2 cellular contexts compared by ENCODE assay signal in the genomic region with DNA sequence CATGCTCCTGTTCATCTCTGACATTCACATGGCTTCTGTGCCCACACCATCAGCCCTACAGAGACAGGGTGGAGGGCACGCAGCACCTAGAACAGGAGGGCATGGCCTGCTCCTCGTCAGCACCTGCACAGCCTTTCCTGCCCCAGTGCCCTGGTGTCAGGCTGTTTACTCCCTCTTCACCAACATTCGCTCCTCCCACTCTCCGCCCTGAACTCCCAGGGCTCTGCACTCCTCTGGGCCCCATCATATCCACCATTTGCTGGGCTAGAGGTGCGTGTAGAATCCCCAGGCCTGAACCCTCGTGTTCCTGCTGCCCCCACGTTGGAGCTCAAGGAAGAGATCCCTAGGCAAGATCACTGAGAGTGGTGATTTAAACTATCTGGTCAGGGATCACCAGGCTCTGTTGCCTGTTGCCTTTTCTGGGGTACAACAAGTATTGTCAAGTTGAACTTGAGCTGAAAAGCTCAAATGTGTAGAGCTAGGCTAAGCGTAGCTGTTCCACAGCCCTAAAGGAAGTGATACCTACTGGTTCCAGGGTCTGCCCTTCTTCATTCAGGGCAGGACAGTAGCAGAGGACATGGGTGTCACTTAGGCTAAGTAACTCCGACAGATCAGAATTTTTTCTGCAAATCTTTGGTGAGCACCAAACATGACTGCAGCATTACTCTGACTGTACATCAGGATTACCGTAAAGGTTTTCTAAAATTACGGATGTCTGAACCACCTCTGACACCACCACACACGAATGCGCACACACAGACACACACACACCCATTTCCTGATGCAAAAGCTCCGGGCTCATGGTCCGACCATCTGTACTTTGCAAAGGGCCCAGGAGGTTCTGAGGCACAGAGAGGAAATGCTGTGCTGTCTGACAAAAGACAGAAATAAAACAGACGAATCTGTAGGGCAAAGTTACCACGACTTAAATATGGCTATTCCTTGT.
TF ChIP-seq lines count a peak whose summit lies in the region.

No MANE protein-coding gene starts in this region.

TF ChIP-seq in GM12878, 131 proteins besides CTCF, POLR2A, EP300 and RAD21:
- TF ChIP-seq SUZ12 (IDR thresholded peaks at IDR 0.05; ENCODE audit: unreplicated experiment), result no peak
- peak; percentile 44; the same call in 1 of the 2 replicates for TF ChIP-seq SPI1 (IDR thresholded peaks at IDR 0.05; ENCODE audit: borderline replicate concordance, insufficient read depth, low read depth, low read length)
- TF ChIP-seq ZNF687 (IDR thresholded peaks at IDR 0.05), result peak; percentile 46; the same call in 1 of the 2 replicates
- TF ChIP-seq GABPA (IDR thresholded peaks at IDR 0.05; ENCODE audit: low read depth), result 0 out of 2 replicates have a peak, but pooled peaks have one; percentile 22
- no peak for TF ChIP-seq MEF2A (IDR thresholded peaks at IDR 0.05; ENCODE audit: insufficient read depth, low read depth, low read length)
- TF ChIP-seq CBFB (IDR thresholded peaks at IDR 0.05; ENCODE audit: low read depth), result no peak
- TF ChIP-seq RUNX3 (IDR thresholded peaks at IDR 0.05; ENCODE audit: low read length), result 0 out of 2 replicates have a peak, but pooled peaks have one; percentile 20

TF ChIP-seq in HEK293T, 16 proteins besides CTCF, POLR2A, EP300 and RAD21:
- TF ChIP-seq, protein P1, sequence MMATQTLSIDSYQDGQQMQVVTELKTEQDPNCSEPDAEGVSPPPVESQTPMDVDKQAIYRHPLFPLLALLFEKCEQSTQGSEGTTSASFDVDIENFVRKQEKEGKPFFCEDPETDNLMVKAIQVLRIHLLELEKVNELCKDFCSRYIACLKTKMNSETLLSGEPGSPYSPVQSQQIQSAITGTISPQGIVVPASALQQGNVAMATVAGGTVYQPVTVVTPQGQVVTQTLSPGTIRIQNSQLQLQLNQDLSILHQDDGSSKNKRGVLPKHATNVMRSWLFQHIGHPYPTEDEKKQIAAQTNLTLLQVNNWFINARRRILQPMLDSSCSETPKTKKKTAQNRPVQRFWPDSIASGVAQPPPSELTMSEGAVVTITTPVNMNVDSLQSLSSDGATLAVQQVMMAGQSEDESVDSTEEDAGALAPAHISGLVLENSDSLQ (IDR thresholded peaks at IDR 0.05), result no peak
- TF ChIP-seq ARNT (IDR thresholded peaks at IDR 0.05), result no peak
- TF ChIP-seq ZNF384 (IDR thresholded peaks at IDR 0.05), result no peak
- TF ChIP-seq LEF1 (IDR thresholded peaks at IDR 0.05; ENCODE audit: borderline replicate concordance), result no peak
- TF ChIP-seq HDGF (IDR thresholded peaks at IDR 0.05; ENCODE audit: borderline replicate concordance), result no peak
- no peak for TF ChIP-seq FOXM1 (IDR thresholded peaks at IDR 0.05; ENCODE audit: borderline replicate concordance)
- no peak for TF ChIP-seq FOXA1 (IDR thresholded peaks at IDR 0.05)
- TF ChIP-seq SP1 (IDR thresholded peaks at IDR 0.05), result no peak
- TF ChIP-seq ELF4 (IDR thresholded peaks at IDR 0.05), result no peak
- TF ChIP-seq NFRKB (IDR thresholded peaks at IDR 0.05), result no peak
- no peak for TF ChIP-seq BHLHE40 (IDR thresholded peaks at IDR 0.05; ENCODE audit: borderline replicate concordance)
- no peak for TF ChIP-seq SUZ12 (IDR thresholded peaks at IDR 0.05)
TF ChIP-seq in HEK293T: peak in this region for 0.
